19 cellular contexts compared by ENCODE assay signal in genomic region chr7:25842201-25842726, GRCh38.
DNase-seq lines count a peak whose midpoint lies in the region; ATAC-seq and TF ChIP-seq lines count a peak whose summit lies in the region.
"Had no signal": no experiment of that assay in that cellular context is flagged by ENCODE, and none has a peak within 500 bp of the region (broad histone marks: within the 10 kb centered on the region; RNA-seq: fewer than 3 reads in every experiment).

No MANE protein-coding gene starts in this region.

- H3K4me3 ChIP-seq in choroid plexus epithelial cell (ENCODE audit: low read depth, low read length) (no peak overlapping the region), neuronal stem cell (ENCODE audit: low read length in 2 of 2) (no peak overlapping the region), thoracic aorta (no peak overlapping the region)
- H3K4me3 ChIP-seq: GM12878, skin epidermis had no signal

- no peak overlapping the region for H3K4me2 ChIP-seq in neuronal stem cell (ENCODE audit: insufficient read depth, low read length, poor library complexity, severe bottlenecking)

- H3K27ac ChIP-seq in neuronal stem cell (replicated peaks; ENCODE audit: low read length) (no peak overlapping the region), thoracic aorta (peak overlapping the region; percentile 61 to 81)
- H3K27ac ChIP-seq: skin epidermis had no signal

- peaks cover under 1 to 13% of the 10 kb centered on the region in 2 donors for H3K4me1 ChIP-seq in neuronal stem cell (ENCODE audit: control insufficient read depth in 2 of 2, insufficient read depth in 1 of 2, low read depth in 1 of 2, low read length in 2 of 2)
- peaks cover 29 to 91% of the 10 kb centered on the region in 2 donors for H3K4me1 ChIP-seq in thoracic aorta (ENCODE audit: control insufficient read depth in 1 of 2, low read depth in 2 of 2)

- no peak for ATAC-seq in thoracic aorta (ENCODE audit: insufficient number of reproducible peaks, low FRiP score, low read depth)
- ATAC-seq: GM12878; naive thymus-derived CD4-positive, alpha-beta T cell had no signal

- peak overlapping the region; percentile 31 for H2AFZ ChIP-seq in neuronal stem cell (ENCODE audit: low read length)

- H3K9me3 ChIP-seq in neuronal stem cell (replicated peaks in 1 of 2; ENCODE audit: control insufficient read depth in 2 of 2, insufficient read depth in 1 of 2, low read depth in 1 of 2, low read length in 2 of 2) (peaks cover 0 to 3% of the 10 kb centered on the region in 2 donors), thoracic aorta (no peaks in the 10 kb centered on the region)

- no peak overlapping the region for H2BK12ac ChIP-seq in neuronal stem cell (ENCODE audit: low read length)

- H3K4ac ChIP-seq in neuronal stem cell (ENCODE audit: low read length), result no peak overlapping the region

- DNase-seq in NCI-H748 (lab: John Stamatoyannopoulos, UW; ENCODE audit: unreplicated experiment) (peak; percentile 21), NCI-H748 treated with DMSO at 0.1 percent for 48 hours (lab: John Stamatoyannopoulos, UW) (no peak), choroid plexus epithelial cell (ENCODE audit: low read depth) (peak; percentile 61), neuronal stem cell (ENCODE audit: low spot score) (no peak), thoracic aorta (ENCODE audit: low spot score) (no peak), NCI-H82 treated with DMSO at 0.1 percent for 48 hours (lab: John Stamatoyannopoulos, UW; ENCODE audit: unreplicated experiment) (no peak), NCI-H187 treated with DMSO at 0.1 percent for 48 hours (lab: John Stamatoyannopoulos, UW) (no peak)
- no peak for DNase-seq in NK-92 treated with Interleukin-12 subunit alpha and Interleukin-12 subunit beta, amount 100 ng/mL, for 24 hours (lab: John Stamatoyannopoulos, UW)
- DNase-seq: 8988T; DMS53; HCEC 1CT; KBM-7; mesendoderm; naive thymus-derived CD4-positive, alpha-beta T cell; NCI-H1930; NCI-H345; stimulated activated CD4-positive, alpha-beta T cell treated with anti-CD3 and anti-CD28 coated beads, Interleukin-1b, Interleukin-23, amount 100 ng/mL, for 48 hours had no signal

- no peaks in the 10 kb centered on the region for H3K27me3 ChIP-seq in neuronal stem cell (ENCODE audit: control insufficient read depth in 3 of 3, insufficient read depth in 3 of 3, low read depth in 1 of 3, low read length in 3 of 3)
- no peaks in the 10 kb centered on the region for H3K27me3 ChIP-seq in thoracic aorta (replicated peaks; ENCODE audit: insufficient read depth)

- no peak overlapping the region for H2BK120ac ChIP-seq in neuronal stem cell (ENCODE audit: low read depth, low read length)

- no peak overlapping the region for H4K91ac ChIP-seq in neuronal stem cell (ENCODE audit: low read depth, low read length, poor library complexity)

- no peak overlapping the region for H3K14ac ChIP-seq in neuronal stem cell (ENCODE audit: low read length)

- no peak overlapping the region for H3K18ac ChIP-seq in neuronal stem cell (ENCODE audit: low read length)

- H3K36me3 ChIP-seq in neuronal stem cell (replicated peaks in 1 of 2; ENCODE audit: control insufficient read depth in 2 of 2, insufficient read depth in 2 of 2, low read length in 2 of 2) (no peaks in the 10 kb centered on the region), thoracic aorta (no peaks in the 10 kb centered on the region)

- no peak overlapping the region for H2AK5ac ChIP-seq in neuronal stem cell (ENCODE audit: low read depth, low read length)

- no peak for TF ChIP-seq CTCF in choroid plexus epithelial cell (conservative IDR thresholded peaks at IDR 0.05; ENCODE audit: low read depth, low read length)
- no peak for TF ChIP-seq CTCF in thoracic aorta (IDR thresholded peaks at IDR 0.05)

- no peak overlapping the region for H4K8ac ChIP-seq in neuronal stem cell (ENCODE audit: low read depth, low read length)

- no peak overlapping the region for H2BK5ac ChIP-seq in neuronal stem cell (ENCODE audit: low read length)

- no peak overlapping the region for H3K9ac ChIP-seq in neuronal stem cell (ENCODE audit: low read depth, low read length, poor library complexity)

- H3K79me1 ChIP-seq in neuronal stem cell (ENCODE audit: low read depth, low read length), result no peaks in the 10 kb centered on the region

- no peak overlapping the region for H3K23ac ChIP-seq in neuronal stem cell (ENCODE audit: low read depth, low read length, poor library complexity)

- no peak overlapping the region for H2BK15ac ChIP-seq in neuronal stem cell (ENCODE audit: low read length)

- no CpG with 5 or more reads among the region's 5 CpGs for WGBS in neuronal stem cell (ENCODE audit: extremely low coverage in 2 of 2, insufficient read length in 2 of 2, insufficient replicate concordance in 1 of 2), 2 donors

Comparison
In these comparisons a context has a peak if more than half of its experiments do, and no peak if none do; other contexts are left out.
1. DNase-seq: peak in NCI-H748 (single experiment) and choroid plexus epithelial cell (single experiment); none in NCI-H748 treated with DMSO at 0.1 percent for 48 hours (single experiment), neuronal stem cell (single experiment), thoracic aorta (single experiment), NCI-H82 treated with DMSO at 0.1 percent for 48 hours (single experiment), NK-92 treated with Interleukin-12 subunit alpha and Interleukin-12 subunit beta, amount 100 ng/mL, for 24 hours (single experiment) and NCI-H187 treated with DMSO at 0.1 percent for 48 hours (single experiment).